28 cellular contexts compared by ENCODE assay signal in the genomic region with DNA sequence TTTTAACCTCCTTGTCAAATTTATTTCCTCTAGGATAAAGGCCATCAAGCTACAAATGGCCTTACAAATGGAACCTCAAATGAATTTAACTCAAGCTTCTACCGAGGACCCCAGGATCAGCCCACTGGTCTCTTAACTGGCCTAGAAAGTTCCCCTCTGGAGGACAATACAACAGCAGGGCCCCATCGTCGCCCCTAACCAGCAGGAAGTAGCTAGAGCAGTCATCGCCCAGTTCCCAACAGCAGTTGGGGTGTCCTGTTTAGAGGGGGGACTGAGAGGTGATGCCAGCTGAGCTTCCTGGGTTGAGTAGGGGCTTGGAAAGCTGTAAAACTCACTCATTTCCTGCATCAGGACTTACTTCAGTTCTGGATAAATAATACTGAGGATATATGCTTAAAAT.
"Had no signal": no experiment of that assay in that cellular context is flagged by ENCODE, and none has a peak within 500 bp of the region (broad histone marks: within the 10 kb centered on the region; RNA-seq: fewer than 3 reads in every experiment).

No MANE protein-coding gene starts in this region.

- ATAC-seq: left cardiac atrium; left lung; lower lobe of right lung; naive thymus-derived CD8-positive, alpha-beta T cell; pancreas; right cardiac atrium; sciatic nerve had no signal

- H3K4me1 ChIP-seq: left lung, lower lobe of right lung, pancreas, prostate gland, suprapubic skin, uterus had no signal

- H3K9me3 ChIP-seq: lower lobe of right lung, pancreas, prostate gland, suprapubic skin, uterus had no signal

- H3K27ac Mint-ChIP-seq: stimulated activated naive CD8-positive, alpha-beta T cell treated with anti-CD3 and anti-CD28 coated beads, Interleukin-15, Interleukin-2, amounts not matched to agents 100 ng/mL and 50 ng/mL, for 24 hours; type B pancreatic cell had no signal

- H3K4me1 Mint-ChIP-seq: nephron, neural crest cell had no signal

- H3K27me3 Mint-ChIP-seq: naive thymus-derived CD8-positive, alpha-beta T cell; stimulated activated naive CD8-positive, alpha-beta T cell treated with anti-CD3 and anti-CD28 coated beads, Interleukin-15, Interleukin-2, amounts not matched to agents 100 ng/mL and 50 ng/mL, for 24 hours; type B pancreatic cell had no signal

- H3K27me3 ChIP-seq: left lung, pancreas, suprapubic skin, tibial nerve, uterus had no signal

- H3K4me3 ChIP-seq: left lung, lower lobe of right lung, pancreas, prostate gland, skin epidermis, suprapubic skin, tibial nerve, uterus had no signal

- H3K27ac ChIP-seq: left lung, lower lobe of right lung, pancreas, prostate gland, skin epidermis, suprapubic skin, tibial nerve, uterus had no signal

- H3K4me3 Mint-ChIP-seq: naive thymus-derived CD8-positive, alpha-beta T cell; nephron; neural crest cell; stimulated activated naive CD8-positive, alpha-beta T cell treated with anti-CD3 and anti-CD28 coated beads, Interleukin-15, Interleukin-2, amounts not matched to agents 100 ng/mL and 50 ng/mL, for 24 hours; type B pancreatic cell had no signal

- DNase-seq: hypothalamus; islet precursor cell; kidney glomerular epithelial cell; left cardiac atrium; left lung; lower lobe of right lung; mammary epithelial cell; mesenchymal stem cell; naive thymus-derived CD8-positive, alpha-beta T cell; nucleus accumbens; pancreas; retina; right cardiac atrium; stimulated activated CD4-positive, alpha-beta T cell treated with anti-CD3 and anti-CD28 coated beads, Interleukin-12 subunit alpha, Interleukin-12 subunit beta, amount 100 ng/mL, for 4 hours; stimulated activated CD4-positive, alpha-beta T cell treated with anti-CD3 and anti-CD28 coated beads, Interleukin-15, amount 100 ng/mL, for 24 hours; stimulated activated CD4-positive, alpha-beta T cell treated with anti-CD3 and anti-CD28 coated beads, Interleukin-2, amount 100 ng/mL, for 24 hours; stimulated activated CD4-positive, alpha-beta T cell treated with anti-CD3 and anti-CD28 coated beads, Interleukin-4, amount 100 ng/mL, for 1 hour; stimulated activated naive CD4-positive, alpha-beta T cell; uterus had no signal

- H3K36me3 ChIP-seq: lower lobe of right lung, pancreas, prostate gland, uterus had no signal
